33 cellular contexts compared by ENCODE assay signal in genomic region chr4:85061974-85062373, GRCh38.
"Had no signal": no experiment of that assay in that cellular context is flagged by ENCODE, and none has a peak within 500 bp of the region (broad histone marks: within the 10 kb centered on the region; RNA-seq: fewer than 3 reads in every experiment).

No MANE protein-coding gene starts in this region.

- H3K36me3 ChIP-seq: adrenal gland, ascending aorta, brain microvascular endothelial cell, breast epithelium, cardiac muscle cell had no signal

- DNase-seq: activated effector memory CD4-positive, alpha-beta T cell treated with anti-CD3 and anti-CD28 coated beads, Interleukin-2, amount 50 U/mL, for 16 hours; activated effector memory CD4-positive, alpha-beta T cell treated with Interleukin-2 at 50 U/mL for 16 hours; activated gamma-delta T cell; activated gamma-delta T cell treated with Interleukin-2 at 50 U/mL for 16 hours; activated naive CD4-positive, alpha-beta T cell; activated naive CD4-positive, alpha-beta T cell treated with anti-CD3 and anti-CD28 coated beads for 36 hours; activated naive CD4-positive, alpha-beta T cell treated with anti-CD3 and anti-CD28 coated beads, Interleukin-2, amount 10 ng/mL, durations not matched to agents 7 days and 5 days; activated naive CD4-positive, alpha-beta T cell treated with anti-CD3 and anti-CD28 coated beads, Interleukin-2, amount 50 U/mL, for 16 hours; activated naive CD4-positive, alpha-beta T cell treated with Interleukin-2 at 50 U/mL for 16 hours; activated naive CD8-positive, alpha-beta T cell treated with anti-CD3 and anti-CD28 coated beads for 36 hours; activated naive CD8-positive, alpha-beta T cell treated with anti-CD3 and anti-CD28 coated beads, Interleukin-2, amount 10 ng/mL, durations not matched to agents 7 days and 5 days; activated naive CD8-positive, alpha-beta T cell treated with anti-CD3 and anti-CD28 coated beads, Interleukin-2, amount 50 U/mL, for 24 hours; activated T-cell treated with anti-CD3 and anti-CD28 coated beads, Interleukin-2, amount 50 U/mL, for 4 hours; activated T-cell treated with anti-CD3 and anti-CD28 coated beads, Interleukin-2, amount 50 U/mL, for 48 hours; activated T-cell treated with anti-CD3 and anti-CD28 coated beads, Interleukin-2, amount 50 U/mL, for 72 hours; adrenal gland; amniotic stem cell; amygdala; anterior cingulate cortex; aorta; body of pancreas; brain microvascular endothelial cell; caudate nucleus; central memory CD4-positive, alpha-beta T cell; cerebellar nuclear complex had no signal

- FAIRE-seq: astrocyte, bronchial epithelial cell, colon had no signal

- H3K9me3 ChIP-seq: adrenal gland, ascending aorta, body of pancreas, breast epithelium had no signal

- H3K4me1 ChIP-seq: adrenal gland, ascending aorta, body of pancreas, breast epithelium had no signal

- H3K4me3 ChIP-seq: adrenal gland, ascending aorta, body of pancreas, breast epithelium, cardiac muscle cell had no signal

- H3K27me3 ChIP-seq: adrenal gland, ascending aorta, brain microvascular endothelial cell, breast epithelium had no signal

- ATAC-seq: activated naive CD4-positive, alpha-beta T cell treated with anti-CD3 and anti-CD28 coated beads, Interleukin-2, amount 50 U/mL, for 72 hours; activated naive CD8-positive, alpha-beta T cell treated with anti-CD3 and anti-CD28 coated beads, Interleukin-2, amount 50 U/mL, for 24 hours; activated T-cell treated with anti-CD3 and anti-CD28 coated beads, Interleukin-2, amount 50 U/mL, for 4 hours; activated T-cell treated with anti-CD3 and anti-CD28 coated beads, Interleukin-2, amount 50 U/mL, for 72 hours; activated T-helper 17 cell treated with anti-CD3 and anti-CD28 coated beads, Interleukin-2, amount 50 U/mL, for 72 hours; body of pancreas had no signal

- H3K27ac ChIP-seq: adrenal gland, ascending aorta, body of pancreas, brain microvascular endothelial cell, breast epithelium, cardiac muscle cell had no signal
